9 cellular contexts compared by ENCODE assay signal in genomic region chr14:71324767-71325272, GRCh38. TPM values are rescaled to one million over a fixed set of nuclear protein-coding genes. Genes with fewer than 3 reads are reported as not detected.
DNase-seq lines count a peak whose midpoint lies in the region; ATAC-seq and TF ChIP-seq lines count a peak whose summit lies in the region.
"Had no signal": no experiment of that assay in that cellular context is flagged by ENCODE, and none has a peak within 500 bp of the region (broad histone marks: within the 10 kb centered on the region; RNA-seq: fewer than 3 reads in every experiment).

No MANE protein-coding gene starts in this region.

- H3K27me3 ChIP-seq in cardiac muscle cell (no peaks in the 10 kb centered on the region), right cardiac atrium (ENCODE audit: control insufficient read depth, insufficient read depth) (no peaks in the 10 kb centered on the region), hepatocyte (no peaks in the 10 kb centered on the region)

- H3K27ac ChIP-seq in cardiac muscle cell (no peak overlapping the region), right cardiac atrium (ENCODE audit: low read length) (no peak overlapping the region), hepatocyte (peak overlapping the region; percentile 43)

- H3K9me3 Mint-ChIP-seq in activated CD4-positive, alpha-beta T cell treated with anti-CD3 and anti-CD28 coated beads, Interleukin-2, amount 10 ng/mL, durations not matched to agents 7 days and 5 days, result no peaks in the 10 kb centered on the region

- ATAC-seq in right cardiac atrium, result no peak
- no peak for ATAC-seq in GM21786 (IDR thresholded peaks at IDR 0.05; ENCODE audit: unreplicated experiment)
- ATAC-seq in GM19328 (IDR thresholded peaks at IDR 0.05; ENCODE audit: unreplicated experiment), result no peak

- TF ChIP-seq CTCF in cardiac muscle cell (IDR thresholded peaks at IDR 0.05; ENCODE audit: low read depth, low read length), result no peak
- TF ChIP-seq CTCF in hepatocyte (IDR thresholded peaks at IDR 0.05; ENCODE audit: poor library complexity), result no peak

- no peak overlapping the region for H2AFZ ChIP-seq in hepatocyte

- H3K4me3 ChIP-seq in cardiac muscle cell (no peak overlapping the region), right cardiac atrium (ENCODE audit: low read length) (no peak overlapping the region), hepatocyte (no peak overlapping the region)

- intact Hi-C loops in right cardiac atrium (cut with DNase I), result loop anchor here in 3 of 4 donors (5.0 to 10.0 kb wide), 3 partner anchors 193 to 430 kb away; no protein-coding TSS in a partner anchor

- no peaks in the 10 kb centered on the region for H4K20me1 ChIP-seq in hepatocyte (ENCODE audit: insufficient read depth, poor library complexity, severe bottlenecking)

- H3K4me1 ChIP-seq in cardiac muscle cell (ENCODE audit: low read depth) (peaks cover 28% of the 10 kb centered on the region), right cardiac atrium (ENCODE audit: control insufficient read depth, insufficient read depth, low read length) (no peaks in the 10 kb centered on the region), hepatocyte (ENCODE audit: insufficient read depth) (peaks cover 8% of the 10 kb centered on the region)

- peaks cover 75% of the 10 kb centered on the region for H3K79me2 ChIP-seq in hepatocyte

- 54% methylated on average over 6 of the region's 6 CpGs for WGBS in right cardiac atrium
- 44% methylated on average over 6 of the region's 6 CpGs for WGBS in hepatocyte (ENCODE audit: low lambda C conversion rate, missing lambda C conversion rate)

- peak overlapping the region; percentile 20 for H3K4me2 ChIP-seq in hepatocyte

- DNase-seq in cardiac muscle cell (ENCODE audit: low read depth in 1 of 2, low spot score in 1 of 2), result peak; percentile 20 to 75
- no peak for DNase-seq in right cardiac atrium
- DNase-seq in activated CD4-positive, alpha-beta T cell treated with anti-CD3 and anti-CD28 coated beads, Interleukin-2, amount 10 ng/mL, durations not matched to agents 7 days and 5 days, result peak; percentile 41
- peak; percentile 20 for DNase-seq in hepatocyte (ENCODE audit: low spot score)
- no peak for DNase-seq in epidermal melanocyte (ENCODE audit: insufficient read length, low spot score)
- DNase-seq in AG08396 (ENCODE audit: low spot score), result no peak
- DNase-seq: NCI-H2081 treated with DMSO at 0.1 percent for 48 hours had no signal

- no peaks in the 10 kb centered on the region for H3K9me3 ChIP-seq in cardiac muscle cell (ENCODE audit: low read depth)
- H3K9me3 ChIP-seq in right cardiac atrium (ENCODE audit: control insufficient read depth, low read length), result no peaks in the 10 kb centered on the region
- no peaks in the 10 kb centered on the region for H3K9me3 ChIP-seq in hepatocyte (ENCODE audit: low read depth)

- peaks cover 21% of the 10 kb centered on the region for H3K36me3 Mint-ChIP-seq in activated CD4-positive, alpha-beta T cell treated with anti-CD3 and anti-CD28 coated beads, Interleukin-2, amount 10 ng/mL, durations not matched to agents 7 days and 5 days (ENCODE audit: low read depth)

- no peak overlapping the region for H3K27ac Mint-ChIP-seq in activated CD4-positive, alpha-beta T cell treated with anti-CD3 and anti-CD28 coated beads, Interleukin-2, amount 10 ng/mL, durations not matched to agents 7 days and 5 days

- POLR2A ChIA-PET in activated CD4-positive, alpha-beta T cell treated with anti-CD3 and anti-CD28 coated beads, Interleukin-2, amount 10 ng/mL, durations not matched to agents 7 days and 5 days (lab: Charles Lee), result interaction anchor here (0.6 kb wide), 1 partner anchor 301 kb away, joined by 3 read pairs; no protein-coding TSS in a partner anchor

- CTCF ChIA-PET in activated CD4-positive, alpha-beta T cell treated with anti-CD3 and anti-CD28 coated beads, Interleukin-2, amount 10 ng/mL, durations not matched to agents 7 days and 5 days (lab: Charles Lee), result interaction anchor here (0.6 to 1.4 kb wide), 5 partner anchors 13 to 193 kb away, joined by 3 to 4 read pairs (median 3); no protein-coding TSS in a partner anchor

- H3K4me3 Mint-ChIP-seq in activated CD4-positive, alpha-beta T cell treated with anti-CD3 and anti-CD28 coated beads, Interleukin-2, amount 10 ng/mL, durations not matched to agents 7 days and 5 days, result peak overlapping the region; percentile 37

- H3K36me3 ChIP-seq in cardiac muscle cell (no peaks in the 10 kb centered on the region), hepatocyte (replicated peaks; ENCODE audit: insufficient read depth, low read depth) (no peaks in the 10 kb centered on the region)

- H3K9me2 ChIP-seq in hepatocyte (replicated peaks; ENCODE audit: insufficient read depth), result no peaks in the 10 kb centered on the region

- H3K4me1 Mint-ChIP-seq in activated CD4-positive, alpha-beta T cell treated with anti-CD3 and anti-CD28 coated beads, Interleukin-2, amount 10 ng/mL, durations not matched to agents 7 days and 5 days, result peaks cover 76% of the 10 kb centered on the region

- H3K27me3 Mint-ChIP-seq in activated CD4-positive, alpha-beta T cell treated with anti-CD3 and anti-CD28 coated beads, Interleukin-2, amount 10 ng/mL, durations not matched to agents 7 days and 5 days, result no peaks in the 10 kb centered on the region

RNA-seq across cellular contexts. Expression of gene SIPA1L1, which starts 4.5 kb away (rescaled TPM):
- 10.7 and 20.0 TPM in 2 replicates for total RNA-seq in cardiac muscle cell
- polyA plus RNA-seq in cardiac muscle cell, result 20.5 and 23.7 TPM in 2 replicates
- 1 to 10 TPM; 6.8 to 8.9 (median 7.9) TPM for total RNA-seq in right cardiac atrium
- 3.3 TPM for polyA plus RNA-seq in right cardiac atrium
- 10 to 100 TPM; 46.8 to 56.0 TPM for total RNA-seq in activated CD4-positive, alpha-beta T cell treated with anti-CD3 and anti-CD28 coated beads, Interleukin-2, amount 10 ng/mL, durations not matched to agents 7 days and 5 days
- 36.0 and 41.4 TPM in 2 replicates for total RNA-seq in hepatocyte
- polyA plus RNA-seq in hepatocyte, result 41.4 and 42.5 TPM in 2 replicates

Comparison
In these comparisons a context has a peak if more than half of its experiments do, and no peak if none do; other contexts are left out.
1. DNase-seq: peak in cardiac muscle cell (2 of 2), activated CD4-positive, alpha-beta T cell treated with anti-CD3 and anti-CD28 coated beads, Interleukin-2, amount 10 ng/mL, durations not matched to agents 7 days and 5 days (single experiment) and hepatocyte (single experiment); none in right cardiac atrium (0 of 3), epidermal melanocyte (single experiment) and AG08396 (single experiment).